21 cellular contexts compared by ENCODE assay signal in genomic region chr16:2457267-2457666, GRCh38. TPM values are rescaled to one million over a fixed set of nuclear protein-coding genes. Genes with fewer than 3 reads are reported as not detected.
DNase-seq lines count a peak whose midpoint lies in the region; ATAC-seq and TF ChIP-seq lines count a peak whose summit lies in the region.
"Had no signal": no experiment of that assay in that cellular context is flagged by ENCODE, and none has a peak within 500 bp of the region (broad histone marks: within the 10 kb centered on the region; RNA-seq: fewer than 3 reads in every experiment).

No MANE protein-coding gene starts in this region.

- TF ChIP-seq RAD21 in HCT116 (IDR thresholded peaks at IDR 0.05; ENCODE audit: low read depth): no peak

- RAD21 ChIA-PET in HCT116 (lab: Charles Lee; ENCODE audit: low non-redundant PET in 1 of 2, low total read pairs in 2 of 2, uncharacterized antibody in 2 of 2, unreplicated experiment in 2 of 2): no interaction called here

- peak overlapping the region; percentile 14 for H4K12ac ChIP-seq in trophoblast cell (ENCODE audit: low read depth, low read length)

- H3K23ac ChIP-seq in trophoblast cell (ENCODE audit: low read length): no peak overlapping the region

- H3K4ac ChIP-seq in trophoblast cell (ENCODE audit: low read depth, low read length): no peak overlapping the region

- H3K36me3 ChIP-seq in HCT116 (ENCODE audit: control insufficient read depth in 1 of 2, insufficient read depth in 2 of 2, low read length in 2 of 2) (peaks cover 29 to 42% of the 10 kb centered on the region in 2 experiments), trophoblast cell (ENCODE audit: control insufficient read depth in 1 of 2, insufficient read depth in 2 of 2, low read length in 2 of 2) (peaks cover 48 to 52% of the 10 kb centered on the region in 2 experiments)

- no peak for TF ChIP-seq POLR2A in HCT116 (IDR thresholded peaks at IDR 0.05; ENCODE audit: borderline replicate concordance, extremely low read depth, insufficient read depth, insufficient read length)

- H2AFZ ChIP-seq in HCT116 (ENCODE audit: low read depth, low read length, poor library complexity, severe bottlenecking) (no peak overlapping the region), trophoblast cell (ENCODE audit: insufficient read depth, low read length, poor library complexity) (no peak overlapping the region)

- no peaks in the 10 kb centered on the region for H3K27me3 ChIP-seq in HCT116 (ENCODE audit: insufficient read depth, low read length)
- H3K27me3 ChIP-seq in trophoblast cell (ENCODE audit: insufficient read depth, low read length): no peaks in the 10 kb centered on the region

- no peak overlapping the region for H2BK5ac ChIP-seq in trophoblast cell (ENCODE audit: low read depth, low read length, poor library complexity)

- TF ChIP-seq CTCF in HCT116 (IDR thresholded peaks at IDR 0.05 in 2 of 3, conservative IDR thresholded peaks at IDR 0.05 in 1 of 3; ENCODE audit: borderline replicate concordance in 1 of 3, insufficient read depth in 1 of 3, low read depth in 2 of 3, low read length in 2 of 3) (no peak), RWPE1 (conservative IDR thresholded peaks at IDR 0.05; ENCODE audit: low read depth) (no peak)

- CTCF ChIA-PET in HCT116 (lab: Charles Lee): no interaction called here
- CTCF ChIA-PET in RWPE1 (lab: Yijun Ruan, JAX): interaction anchor here (0.6 to 0.8 kb wide), 2 partner anchors 13 to 463 kb away, joined by 3 read pairs; no protein-coding TSS in a partner anchor

- H4K20me1 ChIP-seq in HCT116 (ENCODE audit: insufficient read depth): no peaks in the 10 kb centered on the region

- no TSS peak for BruUV-seq in HCT116 (replicated peaks; lab: Mats Ljungman, UMichigan)

- H3K79me2 ChIP-seq in HCT116 (ENCODE audit: insufficient read depth, low read length): peaks cover 7% of the 10 kb centered on the region; the same call in 1 of the 2 replicates
- peaks cover 2% of the 10 kb centered on the region for H3K79me2 ChIP-seq in trophoblast cell (ENCODE audit: control insufficient read depth, insufficient read depth, low read length, poor library complexity)

- H4K8ac ChIP-seq in trophoblast cell (ENCODE audit: low read depth, low read length): no peak overlapping the region

- no peak overlapping the region for H3K18ac ChIP-seq in trophoblast cell (ENCODE audit: low read length)

- intact Hi-C loops in HCT116 (cut with micrococcal nuclease): no loop called here

- ATAC-seq in HCT116 (no peak), GM21786 (IDR thresholded peaks at IDR 0.05; ENCODE audit: unreplicated experiment) (no peak)
- ATAC-seq: CD8-positive, alpha-beta T cell; PC-3 had no signal

- no peaks in the 10 kb centered on the region for H3K9me2 ChIP-seq in HCT116 (ENCODE audit: insufficient read depth)
- H3K9me2 ChIP-seq: SK-N-SH had no signal

- H3K4me2 ChIP-seq in HCT116 (ENCODE audit: low read length) (no peak overlapping the region), trophoblast cell (ENCODE audit: low read length) (no peak overlapping the region)
- H3K4me2 ChIP-seq: SK-N-SH had no signal

- H3K79me1 ChIP-seq in trophoblast cell (ENCODE audit: low read length): peaks cover 7% of the 10 kb centered on the region

- H3K4me3 ChIP-seq in HCT116 (replicated peaks in 1 of 2; ENCODE audit: low read depth in 1 of 2, low read length in 2 of 2) (no peak overlapping the region), trophoblast cell (ENCODE audit: low read depth, low read length) (no peak overlapping the region)

- H3K27ac ChIP-seq in HCT116 (ENCODE audit: low read depth, low read length) (no peak overlapping the region), RWPE1 (peak overlapping the region; percentile 75), trophoblast cell (ENCODE audit: low read depth, low read length) (no peak overlapping the region)

- no peak overlapping the region for H2BK120ac ChIP-seq in trophoblast cell (ENCODE audit: insufficient read depth, low read length, poor library complexity)

- H4K91ac ChIP-seq in trophoblast cell (ENCODE audit: low read depth, low read length): no peak overlapping the region

- H3K9me3 ChIP-seq in HCT116 (ENCODE audit: control insufficient read depth in 1 of 2, insufficient read depth in 1 of 2, low read depth in 1 of 2, low read length in 2 of 2) (no peaks in the 10 kb centered on the region), trophoblast cell (ENCODE audit: insufficient read depth, low read depth, low read length) (peaks cover 4% of the 10 kb centered on the region)
- H3K9me3 ChIP-seq: SK-N-SH had no signal

- no CpG with 5 or more reads among the region's 13 CpGs for WGBS in trophoblast cell (ENCODE audit: extremely low coverage, insufficient coverage, insufficient read length)

- no peak overlapping the region for H3K14ac ChIP-seq in trophoblast cell (ENCODE audit: low read length)

- POLR2A ChIA-PET in HCT116 (lab: Charles Lee): no interaction called here
- POLR2A ChIA-PET in RWPE1 (lab: Yijun Ruan, JAX; ENCODE audit: low non-redundant PET): no interaction called here

- H3K9ac ChIP-seq in HCT116 (ENCODE audit: low read length) (no peak overlapping the region), trophoblast cell (ENCODE audit: low read length) (no peak overlapping the region)
- H3K9ac ChIP-seq: SK-N-SH had no signal

- H2BK12ac ChIP-seq in trophoblast cell (ENCODE audit: low read length): no peak overlapping the region

- no peak overlapping the region for H2AK5ac ChIP-seq in trophoblast cell (ENCODE audit: low read length)

- no peak for DNase-seq in HCT116 (ENCODE audit: low read depth, low spot score)
- no peak for DNase-seq in RWPE1 (ENCODE audit: low spot score)
- DNase-seq in epidermal melanocyte (ENCODE audit: insufficient read length, low spot score): peak; percentile 8
- DNase-seq in trophoblast cell: no peak
- DNase-seq in NCI-H2107 (lab: John Stamatoyannopoulos, UW): no peak
- DNase-seq in GOT3 (lab: John Stamatoyannopoulos, UW): no peak
- DNase-seq: C1 segment of cervical spinal cord, H9, NCI-H1092, NCI-H1436 treated with DMSO at 0.1 percent for 48 hours, NCI-H1930, NCI-H345, NCI-H524 treated with DMSO at 0.1 percent for 48 hours, NCI-H82, PC-3, RPMI8226, SHP77 treated with DMSO at 0.1 percent for 48 hours, SK-N-SH had no signal

- H3K4me1 ChIP-seq in HCT116 (ENCODE audit: control insufficient read depth in 1 of 2, insufficient read depth in 2 of 2, low read length in 2 of 2) (peaks cover 6 to 34% of the 10 kb centered on the region in 2 experiments; a peak in 3 of 4 replicates), trophoblast cell (ENCODE audit: control insufficient read depth in 1 of 2, insufficient read depth in 2 of 2, low read length in 2 of 2) (peaks cover 7 to 17% of the 10 kb centered on the region in 2 experiments)

TF ChIP-seq in HCT116, 20 proteins besides CTCF, POLR2A, EP300 and RAD21:
- TF ChIP-seq ATF3 (IDR thresholded peaks at IDR 0.05): no peak
- no peak for TF ChIP-seq ZBTB33 (IDR thresholded peaks at IDR 0.05; ENCODE audit: extremely low read depth, insufficient replicate concordance, low read length)
- peak; percentile 23; the same call in 1 of the 2 replicates for TF ChIP-seq POLR2AphosphoS5 (IDR thresholded peaks at IDR 0.05; ENCODE audit: low read depth, low read length)
- no peak for TF ChIP-seq SP1 (IDR thresholded peaks at IDR 0.05; ENCODE audit: low read depth)
- no peak for TF ChIP-seq EZH2 (IDR thresholded peaks at IDR 0.05)

RNA-seq across cellular contexts. Expression of gene TEDC2, which starts 2.6 kb away (rescaled TPM):
- 26.5 TPM for total RNA-seq in HCT116 (2021; ENCODE audit: unreplicated experiment)
- 13.4 and 16.8 TPM in 2 replicates for polyA plus RNA-seq in HCT116 (2012)
- polyA plus RNA-seq in trophoblast cell (2013): 9.0 and 9.9 TPM in 2 replicates

RNA-seq across cellular contexts. Expression of gene NTN3, which starts 13.8 kb away (rescaled TPM):
- total RNA-seq in HCT116 (2021; ENCODE audit: unreplicated experiment): 0.30 TPM
- polyA plus RNA-seq in HCT116 (2012): 0.17 TPM in 1 of 2 replicates, not detected in the other
- polyA plus RNA-seq in trophoblast cell (2013): 0.03 and 0.04 TPM in 2 replicates
- total RNA-seq: CD8-positive, alpha-beta T cell; Daoy; PC-3 had no signal

RNA-seq across cellular contexts. Expression of gene TBC1D24, which starts 17.7 kb away (rescaled TPM):
- total RNA-seq in HCT116 (2021; ENCODE audit: unreplicated experiment): 24.6 TPM
- polyA plus RNA-seq in HCT116 (2012): 8.2 and 8.4 TPM in 2 replicates
- 4.0 TPM in 2 replicates for polyA plus RNA-seq in trophoblast cell (2013)

RNA-seq across cellular contexts. Expression of gene CCNF, which starts 28.0 kb away (rescaled TPM):
- 60.8 TPM for total RNA-seq in HCT116 (2021; ENCODE audit: unreplicated experiment)
- 47.1 and 51.9 TPM in 2 replicates for polyA plus RNA-seq in HCT116 (2012)
- 15.0 and 15.3 TPM in 2 replicates for polyA plus RNA-seq in trophoblast cell (2013)

RNA-seq across cellular contexts. Expression of gene ATP6V0C, which starts 56.5 kb away (rescaled TPM):
- 187 TPM for total RNA-seq in HCT116 (2021; ENCODE audit: unreplicated experiment)
- 186 and 193 TPM in 2 replicates for polyA plus RNA-seq in HCT116 (2012)
- 722 and 724 TPM in 2 replicates for polyA plus RNA-seq in trophoblast cell (2013)
